Comparison of ENCODE assay signal across 25 cellular contexts in the genomic region with DNA sequence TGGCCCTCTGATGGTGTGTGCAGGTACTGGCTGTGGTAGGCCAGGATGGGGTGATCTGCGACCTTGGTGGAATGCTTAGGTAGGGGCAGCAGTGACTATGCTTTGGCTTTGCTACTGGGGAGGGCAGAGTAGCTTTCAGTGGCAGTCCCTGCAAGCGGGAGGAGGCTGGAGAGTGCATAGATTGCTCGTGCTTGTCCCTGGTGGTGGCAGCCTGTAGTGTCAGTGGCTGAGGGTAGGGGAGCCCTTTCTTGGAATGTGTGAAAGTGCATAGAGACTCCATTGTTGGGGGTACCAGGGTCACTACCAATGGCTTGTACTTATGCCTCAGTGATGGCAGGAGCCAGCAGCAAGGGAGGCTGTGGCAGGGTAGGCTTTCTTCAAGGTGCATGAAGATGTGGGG.
DNase-seq lines count a peak whose midpoint lies in the region; ATAC-seq, FAIRE-seq and TF ChIP-seq lines count a peak whose summit lies in the region.
"Had no signal": no experiment of that assay in that cellular context is flagged by ENCODE, and none has a peak within 500 bp of the region (broad histone marks: within the 10 kb centered on the region; RNA-seq: fewer than 3 reads in every experiment).

No MANE protein-coding gene starts in this region.

- no peaks in the 10 kb centered on the region for H3K4me1 Mint-ChIP-seq in IgD-negative memory B cell

- peak overlapping the region in 1 of 4 donors; percentile 30 for H3K4me3 Mint-ChIP-seq in IgD-negative memory B cell

- ATAC-seq in sciatic nerve: peak; percentile 24
- ATAC-seq: PC-3, Right ventricle myocardium inferior had no signal

- no peak for FAIRE-seq in kidney (lab: Jason Lieb, UNC)

- H3K4me1 ChIP-seq in kidney (ENCODE audit: control insufficient read depth in 1 of 2, insufficient read depth in 1 of 2, low read depth in 1 of 2, low read length in 2 of 2): no peaks in the 10 kb centered on the region
- H3K4me1 ChIP-seq: HAP-1, SJCRH30 had no signal

- peaks cover 3% of the 10 kb centered on the region for H3K36me3 Mint-ChIP-seq in IgD-negative memory B cell

- DNase-seq in kidney (peak; percentile 33), sciatic nerve (ENCODE audit: low spot score) (no peak), SKM-1 (lab: John Stamatoyannopoulos, UW; ENCODE audit: unreplicated experiment) (no peak), SK-N-DZ (ENCODE audit: low spot score) (no peak), NAMALWA (ENCODE audit: low spot score) (no peak), putamen (ENCODE audit: low spot score) (no peak)
- DNase-seq: Calu3; DMS79 treated with DMSO at 0.1 percent for 48 hours; GF-D8; GOT3; Karpas-422; NCI-H1105; NCI-H1436 treated with DMSO at 0.1 percent for 48 hours; NCI-H187 treated with DMSO at 0.1 percent for 48 hours; NCI-H2107; NCI-H524; NCI-H748 treated with DMSO at 0.1 percent for 48 hours; NK-92 treated with Interleukin-12 subunit alpha and Interleukin-12 subunit beta, amount 100 ng/mL, for 24 hours; PC-3; SJCRH30 had no signal

- H3K27ac ChIP-seq in kidney (ENCODE audit: low read depth in 2 of 2, low read length in 2 of 2): no peak overlapping the region
- H3K27ac ChIP-seq: HL-60, SJCRH30 had no signal

- no peaks in the 10 kb centered on the region for H3K27me3 Mint-ChIP-seq in IgD-negative memory B cell

- peaks cover 0 to 4% (median 0%) of the 10 kb centered on the region in 3 donors for H3K9me3 Mint-ChIP-seq in IgD-negative memory B cell

- H3K36me3 ChIP-seq in kidney (ENCODE audit: control insufficient read depth in 1 of 2, insufficient read depth in 2 of 2, low read length in 2 of 2): no peaks in the 10 kb centered on the region
- H3K36me3 ChIP-seq: HAP-1, SJCRH30 had no signal

- intact Hi-C loops in kidney (cut with DNase I) (no loop called here), sciatic nerve (cut with DNase I) (no loop called here)

- TF ChIP-seq CTCF in GM12872 (IDR thresholded peaks at IDR 0.05; ENCODE audit: insufficient read depth, low read depth, low read length): peak; percentile 18; the same call in 1 of the 3 replicates
- TF ChIP-seq CTCF in kidney (IDR thresholded peaks at IDR 0.05; ENCODE audit: borderline replicate concordance, extremely low read depth, insufficient read depth): no peak

- no peaks in the 10 kb centered on the region for H3K9me3 ChIP-seq in kidney (ENCODE audit: control insufficient read depth in 1 of 2, low read length in 2 of 2)
- H3K9me3 ChIP-seq: HAP-1, SJCRH30 had no signal

- H3K9ac ChIP-seq in kidney (ENCODE audit: low read length in 2 of 2): no peak overlapping the region

- no peak overlapping the region for H3K4me3 ChIP-seq in kidney (ENCODE audit: low read length in 2 of 2)
- H3K4me3 ChIP-seq: HAP-1, SJCRH30 had no signal

- peak overlapping the region in 2 of 3 donors; percentile 15 to 68 for H3K27ac Mint-ChIP-seq in IgD-negative memory B cell
